ENCODE assay signal across 22 cellular contexts in the genomic region with DNA sequence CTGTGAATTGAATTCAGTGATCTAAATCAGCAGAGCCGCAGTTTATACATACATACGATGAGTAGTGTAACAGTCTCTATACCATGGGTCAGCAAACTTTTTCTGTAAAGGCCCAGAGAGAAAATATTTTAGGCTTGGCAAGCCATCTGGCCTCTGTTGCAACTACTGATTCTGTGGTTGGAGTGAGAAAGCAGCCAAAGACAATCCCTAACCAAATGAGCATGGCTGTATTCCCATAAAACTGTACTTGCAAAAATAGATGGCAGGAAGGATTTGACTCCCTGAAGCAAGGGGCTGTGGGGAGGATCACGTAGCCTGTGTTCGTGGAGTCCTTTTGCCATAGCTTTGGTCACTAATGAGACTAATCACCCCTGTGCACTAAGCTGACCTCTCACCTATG. TPM values are rescaled to one million over a fixed set of nuclear protein-coding genes. Genes with fewer than 3 reads are reported as not detected.
DNase-seq lines count a peak whose midpoint lies in the region; ATAC-seq and TF ChIP-seq lines count a peak whose summit lies in the region.
"Had no signal": no experiment of that assay in that cellular context is flagged by ENCODE, and none has a peak within 500 bp of the region (broad histone marks: within the 10 kb centered on the region; RNA-seq: fewer than 3 reads in every experiment).

No MANE protein-coding gene starts in this region.

- TF ChIP-seq POLR2A in IMR-90 (IDR thresholded peaks at IDR 0.05; ENCODE audit: low read depth, low read length) (no peak), esophagus muscularis mucosa (IDR thresholded peaks at IDR 0.05; ENCODE audit: low read depth) (no peak)

- H3K9me3 ChIP-seq in IMR-90 (ENCODE audit: control insufficient read depth, insufficient read depth, low read length) (no peaks in the 10 kb centered on the region), esophagus muscularis mucosa (no peaks in the 10 kb centered on the region), right cardiac atrium (ENCODE audit: control insufficient read depth, low read length) (no peaks in the 10 kb centered on the region), thoracic aorta (no peaks in the 10 kb centered on the region)
- H3K9me3 ChIP-seq: BE2C, SJSA1, upper lobe of left lung had no signal

- no peak overlapping the region for H2BK120ac ChIP-seq in IMR-90 (ENCODE audit: low read depth, low read length)

- no peak overlapping the region for H3K4ac ChIP-seq in IMR-90 (ENCODE audit: low read depth, low read length)

- peak; percentile 66 for ATAC-seq in IMR-90 (ENCODE audit: low read depth)
- ATAC-seq in right cardiac atrium: peak; percentile 79 to 87
- ATAC-seq in thoracic aorta (ENCODE audit: insufficient number of reproducible peaks, low FRiP score, low read depth): no peak
- ATAC-seq: activated CD8-positive, alpha-beta memory T cell treated with anti-CD3 and anti-CD28 coated beads, Interleukin-2, amount 10 ng/mL, durations not matched to agents 7 days and 5 days; HCT116 had no signal

- no peak overlapping the region for H4K91ac ChIP-seq in IMR-90 (ENCODE audit: insufficient read depth, low read depth, low read length)

- H3K9me1 ChIP-seq in IMR-90 (ENCODE audit: insufficient read depth, low read length): no peaks in the 10 kb centered on the region

- no peak overlapping the region for H3K4me3 ChIP-seq in IMR-90 (ENCODE audit: insufficient read depth, low read depth, low read length)
- no peak overlapping the region for H3K4me3 ChIP-seq in esophagus muscularis mucosa
- H3K4me3 ChIP-seq in right cardiac atrium (ENCODE audit: low read length): no peak overlapping the region
- H3K4me3 ChIP-seq in thoracic aorta: no peak overlapping the region
- H3K4me3 ChIP-seq: cardiac muscle cell, hepatocyte, PC-9, SJSA1, skin epidermis, upper lobe of left lung had no signal

- no peaks in the 10 kb centered on the region for H4K20me1 ChIP-seq in IMR-90 (ENCODE audit: insufficient read depth, low read length)

- no CpG with 5 or more reads among the region's 4 CpGs for WGBS in IMR-90 (ENCODE audit: extremely low coverage in 2 of 2, insufficient read length in 1 of 2), 2 experiments
- WGBS in esophagus muscularis mucosa: 87% methylated on average over 4 of the region's 4 CpGs
- 61% methylated on average over 4 of the region's 4 CpGs for WGBS in right cardiac atrium

- no peak overlapping the region for H3K27ac ChIP-seq in IMR-90 (ENCODE audit: insufficient read depth, low read length)
- H3K27ac ChIP-seq in esophagus muscularis mucosa (replicated peaks in 1 of 4): no peak overlapping the region
- no peak overlapping the region for H3K27ac ChIP-seq in right cardiac atrium (ENCODE audit: low read length)
- H3K27ac ChIP-seq in thoracic aorta: peak overlapping the region; percentile 46 to 54
- H3K27ac ChIP-seq: cardiac muscle cell, hepatocyte, PC-9, SJSA1 had no signal

- dilution Hi-C loops in IMR-90 (cut with HindIII; ENCODE audit: low sequenced_read_pairs, unreplicated experiment): no loop called here

- H3K18ac ChIP-seq in IMR-90 (ENCODE audit: low read depth, low read length): no peak overlapping the region

- no peak for TF ChIP-seq RAD21 in IMR-90 (IDR thresholded peaks at IDR 0.05; ENCODE audit: low read length)

- no peak for TF ChIP-seq EP300 in esophagus muscularis mucosa (IDR thresholded peaks at IDR 0.05)

- no peak overlapping the region for H2BK20ac ChIP-seq in IMR-90 (ENCODE audit: low read depth, low read length)

- no peak overlapping the region for H2AK5ac ChIP-seq in IMR-90 (ENCODE audit: low read depth, low read length)

- no peak overlapping the region for H3K23ac ChIP-seq in IMR-90 (ENCODE audit: low read depth, low read length)

- H3K79me1 ChIP-seq in IMR-90 (ENCODE audit: low read depth in 1 of 2, low read length in 2 of 2): no peaks in the 10 kb centered on the region

- H4K5ac ChIP-seq in IMR-90 (ENCODE audit: low read depth, low read length): no peak overlapping the region

- TF ChIP-seq CTCF in IMR-90 (conservative IDR thresholded peaks at IDR 0.05; ENCODE audit: low read depth, low read length) (no peak), esophagus muscularis mucosa (IDR thresholded peaks at IDR 0.05) (no peak), thoracic aorta (IDR thresholded peaks at IDR 0.05) (no peak)

- no peak overlapping the region for H4K8ac ChIP-seq in IMR-90 (ENCODE audit: low read depth in 2 of 2, low read length in 2 of 2)

- CTCF ChIA-PET in IMR-90 (lab: Yijun Ruan, JAX): no interaction called here

- H3K4me1 ChIP-seq in IMR-90 (ENCODE audit: control insufficient read depth, insufficient read depth, low read length): no peaks in the 10 kb centered on the region
- peaks cover 0 to 4% (median 0%) of the 10 kb centered on the region in 4 donors for H3K4me1 ChIP-seq in esophagus muscularis mucosa
- H3K4me1 ChIP-seq in right cardiac atrium (ENCODE audit: control insufficient read depth, insufficient read depth, low read length): peaks cover 7% of the 10 kb centered on the region
- peaks cover 11 to 26% of the 10 kb centered on the region in 2 donors for H3K4me1 ChIP-seq in thoracic aorta (ENCODE audit: control insufficient read depth in 1 of 2, low read depth in 2 of 2)
- H3K4me1 ChIP-seq: BE2C, upper lobe of left lung had no signal

- no peak overlapping the region for H3K14ac ChIP-seq in IMR-90 (replicated peaks; ENCODE audit: low read depth, low read length)

- intact Hi-C loops in IMR-90 (cut with micrococcal nuclease): no loop called here
- intact Hi-C loops in esophagus muscularis mucosa (cut with DNase I): no loop called here
- intact Hi-C loops in right cardiac atrium (cut with DNase I): no loop called here

- no peak overlapping the region for H2AK9ac ChIP-seq in IMR-90 (replicated peaks; ENCODE audit: low read depth, low read length, poor library complexity)

- no peak overlapping the region for H2BK5ac ChIP-seq in IMR-90 (ENCODE audit: low read depth, low read length, poor library complexity, severe bottlenecking)

- DNase-seq in IMR-90 (peak; percentile 14), esophagus muscularis mucosa (ENCODE audit: extremely low spot score) (peak; percentile 79), right cardiac atrium (no peak), thoracic aorta (ENCODE audit: low spot score) (no peak), cerebellum (ENCODE audit: low spot score) (no peak), SIG-M5 (lab: John Stamatoyannopoulos, UW) (no peak), anterior cingulate cortex (lab: John Stamatoyannopoulos, UW) (no peak)
- DNase-seq: activated CD4-positive, alpha-beta T cell treated with anti-CD3 and anti-CD28 coated beads for 48 hours; activated CD8-positive, alpha-beta memory T cell treated with anti-CD3 and anti-CD28 coated beads, Interleukin-2, amount 10 ng/mL, durations not matched to agents 7 days and 5 days; activated naive CD8-positive, alpha-beta T cell treated with anti-CD3 and anti-CD28 coated beads for 36 hours; BE2C; Kasumi-1; NCI-H1048; NCI-H187 treated with DMSO at 0.1 percent for 48 hours; PC-9; stimulated activated CD4-positive, alpha-beta T cell treated with anti-CD3 and anti-CD28 coated beads, Interleukin-2, amount 100 ng/mL, for 48 hours; upper lobe of left lung had no signal

- H3K36me3 ChIP-seq in IMR-90 (ENCODE audit: control insufficient read depth, insufficient read depth, low read length) (no peaks in the 10 kb centered on the region), esophagus muscularis mucosa (no peaks in the 10 kb centered on the region), thoracic aorta (no peaks in the 10 kb centered on the region)
- H3K36me3 ChIP-seq: BE2C, cardiac muscle cell, SJSA1, upper lobe of left lung had no signal

- H3K9ac ChIP-seq in IMR-90 (ENCODE audit: low read depth, low read length): no peak overlapping the region

- H3K4me2 ChIP-seq in IMR-90 (ENCODE audit: low read depth, low read length): no peak overlapping the region
- H3K4me2 ChIP-seq: hepatocyte, PC-9 had no signal

- POLR2A ChIA-PET in IMR-90 (lab: Charles Lee; ENCODE audit: unreplicated experiment): no interaction called here

- H3K56ac ChIP-seq in IMR-90 (ENCODE audit: extremely low read depth, insufficient read depth, low read length): no peak overlapping the region

- in situ Hi-C loops in IMR-90 (cut with MboI; ENCODE audit: low sequenced_read_pairs): no loop called here

- BruUV-seq in IMR-90 (replicated peaks; lab: Mats Ljungman, UMichigan): no TSS peak

- H3K27me3 ChIP-seq in IMR-90 (ENCODE audit: control insufficient read depth, insufficient read depth, low read length) (peaks cover 27% of the 10 kb centered on the region), esophagus muscularis mucosa (no peaks in the 10 kb centered on the region), right cardiac atrium (ENCODE audit: control insufficient read depth, insufficient read depth) (no peaks in the 10 kb centered on the region), thoracic aorta (replicated peaks; ENCODE audit: insufficient read depth) (no peaks in the 10 kb centered on the region)
- H3K27me3 ChIP-seq: BE2C, cardiac muscle cell, hepatocyte, SJSA1, upper lobe of left lung had no signal

- no peak overlapping the region for H2BK15ac ChIP-seq in IMR-90 (ENCODE audit: low read depth, low read length)

- H2AFZ ChIP-seq in IMR-90 (replicated peaks; ENCODE audit: low read length, poor library complexity): no peak overlapping the region
- H2AFZ ChIP-seq: hepatocyte, PC-9 had no signal

TF ChIP-seq in IMR-90, 13 proteins besides CTCF, POLR2A, EP300 and RAD21 (continues in another document):
- no peak for TF ChIP-seq FOS (IDR thresholded peaks at IDR 0.05; ENCODE audit: low read depth, low read length)
- no peak for TF ChIP-seq MXI1 (IDR thresholded peaks at IDR 0.05; ENCODE audit: borderline replicate concordance, low read depth, low read length)
- no peak for TF ChIP-seq BHLHE40 (IDR thresholded peaks at IDR 0.05; ENCODE audit: low read depth, low read length)
- TF ChIP-seq CEBPB (IDR thresholded peaks at IDR 0.05; ENCODE audit: low read depth, low read length): no peak
- TF ChIP-seq, protein P1, sequence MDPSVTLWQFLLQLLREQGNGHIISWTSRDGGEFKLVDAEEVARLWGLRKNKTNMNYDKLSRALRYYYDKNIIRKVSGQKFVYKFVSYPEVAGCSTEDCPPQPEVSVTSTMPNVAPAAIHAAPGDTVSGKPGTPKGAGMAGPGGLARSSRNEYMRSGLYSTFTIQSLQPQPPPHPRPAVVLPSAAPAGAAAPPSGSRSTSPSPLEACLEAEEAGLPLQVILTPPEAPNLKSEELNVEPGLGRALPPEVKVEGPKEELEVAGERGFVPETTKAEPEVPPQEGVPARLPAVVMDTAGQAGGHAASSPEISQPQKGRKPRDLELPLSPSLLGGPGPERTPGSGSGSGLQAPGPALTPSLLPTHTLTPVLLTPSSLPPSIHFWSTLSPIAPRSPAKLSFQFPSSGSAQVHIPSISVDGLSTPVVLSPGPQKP (IDR thresholded peaks at IDR 0.05; ENCODE audit: borderline replicate concordance, low read depth, low read length): no peak
- no peak for TF ChIP-seq CHD1 (IDR thresholded peaks at IDR 0.05; ENCODE audit: low read depth, low read length)

RNA-seq across cellular contexts. Expression of a gene that starts 17.9 kb away (rescaled TPM):
- total RNA-seq in IMR-90 (2012; rRNA removed): 8.1 and 9.5 TPM in 2 replicates
- polyA plus RNA-seq in IMR-90 (2012; rRNA removed): 4.8 and 5.5 TPM in 2 replicates
- 3.4 and 5.4 TPM in 2 replicates for polyA plus RNA-seq in IMR-90 (2012; cell fraction: cytosol; rRNA removed)
- 5.7 and 6.6 TPM in 2 replicates for polyA plus RNA-seq in IMR-90 (2012; cell fraction: nucleus; rRNA removed; ENCODE audit: low replicate concordance)
- 10 to 100 TPM; 19.1 to 37.3 (median 28.0) TPM for total RNA-seq in esophagus muscularis mucosa
- total RNA-seq in right cardiac atrium: 10 to 100 TPM; 17.2 to 24.1 (median 21.9) TPM
- polyA plus RNA-seq in right cardiac atrium: 22.4 TPM
- total RNA-seq in thoracic aorta: 10 to 100 TPM; 29.1 to 44.9 TPM
- 7.2 TPM for total RNA-seq in cerebellum
- total RNA-seq: PC-9 had no signal

Comparison
In these comparisons a context has a peak if more than half of its experiments do, and no peak if none do; other contexts are left out.
1. DNase-seq: peak in IMR-90 (single experiment) and esophagus muscularis mucosa (single experiment); none in right cardiac atrium (0 of 3), thoracic aorta (single experiment), cerebellum (single experiment), SIG-M5 (single experiment) and anterior cingulate cortex (0 of 58).
2. H3K27ac ChIP-seq: peak in thoracic aorta (2 of 2); none in IMR-90 (single experiment), esophagus muscularis mucosa (0 of 4) and right cardiac atrium (single experiment).